16 cellular contexts compared by ENCODE assay signal in the genomic region with DNA sequence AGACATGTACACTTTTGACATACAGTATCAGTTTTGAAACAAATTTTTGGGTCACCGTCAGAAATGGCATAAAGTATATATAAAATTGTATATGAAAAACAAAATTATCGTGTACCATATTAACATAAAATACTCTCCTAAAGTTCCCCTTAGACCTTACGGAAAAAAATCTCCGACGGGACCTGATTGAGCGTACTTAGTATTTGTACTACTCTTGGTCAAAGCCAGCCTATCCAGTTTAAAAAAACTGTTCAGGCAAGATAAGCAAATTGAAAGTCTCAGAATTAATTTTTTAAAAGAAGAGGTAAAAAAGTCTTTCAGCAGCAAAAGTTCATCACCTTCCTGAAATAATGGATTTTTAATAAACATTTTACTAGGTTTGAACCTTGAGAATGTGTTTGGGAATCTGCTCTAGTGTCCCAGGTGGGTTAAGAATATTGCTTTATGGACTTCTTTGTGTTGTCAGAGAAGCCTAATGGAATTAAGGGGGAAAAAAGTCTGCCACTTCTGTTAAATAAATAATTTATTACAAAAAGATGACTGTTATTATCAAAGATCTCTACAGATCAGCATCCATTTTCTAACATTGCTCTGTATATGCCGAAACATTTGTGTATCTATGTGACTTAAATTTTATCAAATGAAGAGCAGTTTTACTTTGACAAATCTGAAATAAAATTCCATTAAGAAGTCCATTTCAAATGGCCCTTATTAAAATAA. TPM values are rescaled to one million over a fixed set of nuclear protein-coding genes. Genes with fewer than 3 reads are reported as not detected.
DNase-seq lines count a peak whose midpoint lies in the region; ATAC-seq, FAIRE-seq and TF ChIP-seq lines count a peak whose summit lies in the region.
"Had no signal": no experiment of that assay in that cellular context is flagged by ENCODE, and none has a peak within 500 bp of the region (broad histone marks: within the 10 kb centered on the region; RNA-seq: fewer than 3 reads in every experiment).

No MANE protein-coding gene starts in this region.

- H3K4me3 ChIP-seq in ACC112 (ENCODE audit: low read depth, low read length) (peak overlapping the region; percentile 75), SK-N-MC (peak overlapping the region; percentile 81), sigmoid colon (peak overlapping the region in 3 of 4 donors; percentile 34 to 45 (median 42)), esophagus squamous epithelium (peak overlapping the region in 2 of 4 donors; percentile 29 to 54)
- H3K4me3 ChIP-seq: BLaER1, GM23338 had no signal

- H3K27me3 ChIP-seq in ACC112 (ENCODE audit: insufficient read depth, low read length) (no peaks in the 10 kb centered on the region), sigmoid colon (no peaks in the 10 kb centered on the region), esophagus squamous epithelium (no peaks in the 10 kb centered on the region)
- H3K27me3 ChIP-seq: BLaER1, foreskin keratinocyte had no signal

- H3K79me2 ChIP-seq in ACC112 (ENCODE audit: control insufficient read depth, insufficient read depth, low read length, unreplicated experiment): no peaks in the 10 kb centered on the region

- DNase-seq in SK-N-MC (ENCODE audit: low read depth, low spot score) (no peak), sigmoid colon (no peak), esophagus squamous epithelium (lab: John Stamatoyannopoulos, UW) (no peak), NCI-H774 (lab: John Stamatoyannopoulos, UW) (no peak)
- DNase-seq: activated CD4-positive, alpha-beta T cell treated with anti-CD3 and anti-CD28 coated beads for 36 hours; activated CD8-positive, alpha-beta memory T cell treated with anti-CD3 and anti-CD28 coated beads, Interleukin-2, amount 50 U/mL, for 4 hours; effector memory CD4-positive, alpha-beta T cell; foreskin keratinocyte; stimulated activated CD4-positive, alpha-beta T cell treated with anti-CD3 and anti-CD28 coated beads, Interleukin-1b, Interleukin-23, amount 100 ng/mL, for 48 hours; T-helper 2 cell; trophoblast cell had no signal

- WGBS in sigmoid colon, 2 donors: 86 to 95% methylated on average over 7 of the region's 7 CpGs
- 93% methylated on average over 7 of the region's 7 CpGs for WGBS in esophagus squamous epithelium, 2 donors

- peak overlapping the region; percentile 96 for H2AFZ ChIP-seq in ACC112 (ENCODE audit: low read length, unreplicated experiment)
- H2AFZ ChIP-seq: GM23338 had no signal

- no peak for ATAC-seq in activated CD4-positive, CD25-positive, alpha-beta regulatory T cell treated with anti-CD3 and anti-CD28 coated beads, Interleukin-2, amount 50 U/mL, for 24 hours
- ATAC-seq: activated CD4-positive, alpha-beta T cell treated with anti-CD3 and anti-CD28 coated beads for 36 hours; foreskin keratinocyte; GM23338 had no signal

- TF ChIP-seq CTCF in sigmoid colon (IDR thresholded peaks at IDR 0.05) (no peak), esophagus squamous epithelium (IDR thresholded peaks at IDR 0.05) (no peak)

- peak overlapping the region; percentile 83 for H3K9ac ChIP-seq in SK-N-MC (ENCODE audit: insufficient read length)
- H3K9ac ChIP-seq: BLaER1 had no signal

- H3K4me1 ChIP-seq in ACC112 (ENCODE audit: control insufficient read depth, insufficient read depth, low read length, unreplicated experiment): peaks cover 4% of the 10 kb centered on the region
- H3K4me1 ChIP-seq in sigmoid colon: peaks cover 0 to 52% (median 18%) of the 10 kb centered on the region in 4 donors
- peaks cover 0 to 37% (median 13%) of the 10 kb centered on the region in 3 donors for H3K4me1 ChIP-seq in esophagus squamous epithelium
- H3K4me1 ChIP-seq: foreskin keratinocyte had no signal

- H3K27ac ChIP-seq in ACC112 (ENCODE audit: low read depth, low read length): no peak overlapping the region
- 0 out of 2 replicates have a peak overlapping the region, but pooled peaks have one; percentile 89 for H3K27ac ChIP-seq in SK-N-MC
- peak overlapping the region in 3 of 4 donors; percentile 71 to 78 (median 73) for H3K27ac ChIP-seq in sigmoid colon
- H3K27ac ChIP-seq in esophagus squamous epithelium: peak overlapping the region in 2 of 4 donors; percentile 49 to 69
- H3K27ac ChIP-seq: BLaER1, foreskin keratinocyte had no signal

- peak; percentile 71 for FAIRE-seq in islet of Langerhans (lab: Jason Lieb, UNC)

- TF ChIP-seq POLR2A in sigmoid colon (IDR thresholded peaks at IDR 0.05) (no peak), esophagus squamous epithelium (IDR thresholded peaks at IDR 0.05) (no peak)

- intact Hi-C loops in sigmoid colon (cut with DNase I): loop anchor here (10.0 kb wide), 1 partner anchor 474 kb away; no protein-coding TSS in a partner anchor
- intact Hi-C loops in esophagus squamous epithelium (cut with DNase I): no loop called here

- H3K9me3 ChIP-seq in SK-N-MC (ENCODE audit: low read depth, low read length) (no peaks in the 10 kb centered on the region), sigmoid colon (no peaks in the 10 kb centered on the region), esophagus squamous epithelium (no peaks in the 10 kb centered on the region)
- H3K9me3 ChIP-seq: BLaER1 had no signal

- no peak for TF ChIP-seq EP300 in sigmoid colon (IDR thresholded peaks at IDR 0.05)

- no peaks in the 10 kb centered on the region for H3K36me3 ChIP-seq in ACC112 (ENCODE audit: insufficient read depth, low read length)
- H3K36me3 ChIP-seq in SK-N-MC (ENCODE audit: insufficient read depth, low read length): no peaks in the 10 kb centered on the region
- H3K36me3 ChIP-seq in sigmoid colon: no peaks in the 10 kb centered on the region
- H3K36me3 ChIP-seq in esophagus squamous epithelium: no peaks in the 10 kb centered on the region
- H3K36me3 ChIP-seq: BLaER1 had no signal

RNA-seq across cellular contexts. Expression of gene ZBTB20, which starts 48.6 kb away (rescaled TPM):
- total RNA-seq in sigmoid colon: 100 to 1,000 TPM in 2 of 4 donors, 10 to 100 TPM in 2; 58.6 to 113 (median 87.5) TPM
- 1 to 10 TPM in 1 of 3 donors, under 1 TPM in 2; under 0.01 to 3.6 (median 0.23) TPM for polyA plus RNA-seq in sigmoid colon
- total RNA-seq in esophagus squamous epithelium: 10 to 100 TPM in 3 of 4 donors, 1 to 10 TPM in 1; 4.1 to 41.8 (median 11.6) TPM
